Comparison of ENCODE assay signal across 1 cellular context in the genomic region with DNA sequence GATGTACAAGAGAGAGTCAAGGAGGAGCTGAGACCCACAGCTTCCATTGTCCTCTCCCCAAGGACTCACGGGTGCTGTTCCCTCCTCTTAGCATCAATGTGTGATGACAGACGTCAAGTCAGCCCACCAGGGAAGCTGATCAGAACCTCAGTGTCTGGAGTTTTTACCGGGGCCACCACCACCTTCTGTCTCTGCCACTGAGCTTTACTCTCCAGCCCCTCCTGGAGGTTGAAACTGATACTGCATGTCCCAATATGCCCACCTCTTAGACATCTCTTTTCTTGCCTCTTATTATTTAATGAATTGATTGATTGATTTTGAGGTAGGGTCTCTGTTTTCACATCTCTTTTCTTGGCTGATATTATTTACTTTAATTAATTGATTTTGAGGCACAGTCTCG.
TF ChIP-seq lines count a peak whose summit lies in the region.

No MANE protein-coding gene starts in this region.

TF ChIP-seq in H1, 55 proteins besides CTCF, POLR2A, EP300 and RAD21:
- no peak for TF ChIP-seq JUN (IDR thresholded peaks at IDR 0.05; ENCODE audit: low read depth, low read length)
